In the genomic region with DNA sequence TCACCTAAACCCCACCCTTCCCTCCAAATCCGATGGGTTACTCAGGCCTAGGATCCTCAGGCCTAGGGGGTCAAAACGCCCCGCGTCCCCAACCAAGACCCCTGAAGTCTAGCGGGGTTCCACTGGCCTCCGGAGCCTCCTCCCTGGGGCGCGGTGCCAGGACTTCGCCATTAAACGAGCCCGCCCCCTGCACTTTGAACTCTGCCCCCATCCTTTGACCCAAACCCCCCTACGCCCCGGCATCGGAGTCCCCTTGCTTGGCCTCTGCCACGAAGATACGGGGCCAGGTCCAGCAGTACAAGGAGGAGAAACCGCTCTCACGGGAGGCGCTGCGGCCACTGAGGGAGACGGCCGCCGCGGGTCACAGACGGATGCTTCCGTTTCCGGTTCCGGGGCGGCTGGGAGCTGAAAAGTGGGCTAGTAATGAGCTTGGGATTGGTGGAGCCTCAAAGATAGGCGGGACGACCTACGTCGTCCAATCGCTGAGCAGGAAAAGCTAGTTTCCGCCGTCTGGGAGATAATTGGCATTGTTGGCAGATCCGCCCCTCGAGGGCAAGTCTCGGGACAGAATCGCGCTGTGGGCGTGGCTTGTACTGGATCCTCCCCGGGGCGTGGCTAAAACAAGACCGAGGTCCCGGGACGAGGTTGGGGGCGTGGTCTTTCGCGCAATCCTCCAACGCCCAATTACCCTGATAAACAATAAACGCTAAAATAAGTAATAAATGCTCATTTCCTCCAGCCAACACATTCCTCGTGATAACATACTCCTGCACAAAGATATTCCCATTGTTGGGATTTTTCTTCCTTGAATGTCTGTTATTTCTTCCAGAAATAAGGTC, we compare ENCODE assay signal across 8 cellular contexts. TPM values are rescaled to one million over a fixed set of nuclear protein-coding genes. Genes with fewer than 3 reads are reported as not detected.
A peak's percentile ranks its signal among the peaks of the same experiment; 100 is the strongest.
DNase-seq lines count a peak whose midpoint lies in the region; ATAC-seq, FAIRE-seq and TF ChIP-seq lines count a peak whose summit lies in the region.

No MANE protein-coding gene starts in this region.

- ATAC-seq in HG03175 (IDR thresholded peaks at IDR 0.05; ENCODE audit: unreplicated experiment) (peak; percentile 95), activated B cell treated with CpG ODN at 0.5 μM for 24 hours (ENCODE audit: low read depth) (peak; percentile 93)

- TF ChIP-seq CTCF in activated B cell treated with CpG ODN at 0.5 μM for 24 hours (IDR thresholded peaks at IDR 0.05), result no peak

- H3K9me3 ChIP-seq in small intestine (ENCODE audit: control insufficient read depth, low read depth), result no peaks in the 10 kb centered on the region

- intact Hi-C loops in activated B cell treated with CpG ODN at 0.5 μM for 24 hours (cut with micrococcal nuclease), result loop anchor here (1.0 to 10.0 kb wide), 12 partner anchors 27 to 554 kb away; partner anchors contain the start of genes DOHH, FZR1, NCLN and SGTA

- H3K27ac Mint-ChIP-seq in activated B cell treated with CpG ODN at 0.5 μM for 24 hours, result peak overlapping the region; percentile 98

- TF ChIP-seq POLR2A in GM18951 (IDR thresholded peaks at IDR 0.05; ENCODE audit: extremely low read depth, insufficient read depth, insufficient read length), result peak; percentile 96

- 0% methylated on average over 46 to 53 of the region's 53 CpGs for WGBS in small intestine, 3 donors

- H3K9me3 Mint-ChIP-seq in activated B cell treated with CpG ODN at 0.5 μM for 24 hours, result no peaks in the 10 kb centered on the region

- no peaks in the 10 kb centered on the region for H3K36me3 ChIP-seq in small intestine (ENCODE audit: control insufficient read depth in 2 of 2, insufficient read depth in 2 of 2, low read length in 2 of 2)

- peaks cover 11% of the 10 kb centered on the region for H3K36me3 Mint-ChIP-seq in activated B cell treated with CpG ODN at 0.5 μM for 24 hours (ENCODE audit: low read depth)

- POLR2A ChIA-PET in activated B cell treated with CpG ODN at 0.5 μM for 24 hours (lab: Charles Lee), result interaction anchor here (0.6 to 2.4 kb wide), 27 partner anchors 9 to 1681 kb away, joined by 3 to 25 read pairs (median 5); partner anchors contain the start of genes CIRBP, NCLN, SGTA and TLE5

- CTCF ChIA-PET in activated B cell treated with CpG ODN at 0.5 μM for 24 hours (lab: Charles Lee), result interaction anchor here (0.5 to 3.4 kb wide), 17 partner anchors 10 to 1121 kb away, joined by 3 to 41 read pairs (median 3); partner anchors contain the start of gene TLE6

- H3K4me3 Mint-ChIP-seq in activated B cell treated with CpG ODN at 0.5 μM for 24 hours, result peak overlapping the region; percentile 98

- H3K27ac ChIP-seq in caudate nucleus (ENCODE audit: low read depth, low read length), result peak overlapping the region; percentile 98
- peak overlapping the region; percentile 87 to 97 for H3K27ac ChIP-seq in small intestine (ENCODE audit: low read depth in 1 of 2, low read length in 1 of 2)

- H3K27me3 Mint-ChIP-seq in activated B cell treated with CpG ODN at 0.5 μM for 24 hours, result no peaks in the 10 kb centered on the region

- H3K4me1 ChIP-seq in small intestine (ENCODE audit: control insufficient read depth in 2 of 2, insufficient read depth in 1 of 2, low read depth in 1 of 2, low read length in 1 of 2), result peaks cover 0 to 6% of the 10 kb centered on the region in 2 donors

- H3K27me3 ChIP-seq in small intestine (ENCODE audit: control insufficient read depth in 2 of 2, insufficient read depth in 2 of 2, low read length in 2 of 2), result no peaks in the 10 kb centered on the region

- in situ Hi-C loops in GM18951 (cut with MboI; ENCODE audit: low sequenced_read_pairs, unreplicated experiment), result loop anchor here (10.0 kb wide), 1 partner anchor 154 kb away; no protein-coding TSS in a partner anchor

- H3K4me3 ChIP-seq in small intestine (ENCODE audit: low read depth in 1 of 2, low read length in 2 of 2), result peak overlapping the region; percentile 80 to 87

- DNase-seq in AG08396 (ENCODE audit: low spot score) (peak; percentile 98), NCI-H2227 treated with DMSO at 0.1 percent for 48 hours (lab: John Stamatoyannopoulos, UW) (peak; percentile 95), activated B cell treated with CpG ODN at 0.5 μM for 24 hours (peak; percentile 99), caudate nucleus (lab: John Stamatoyannopoulos, UW) (peak; percentile 70 to 100 (median 99)), iPS-NIHi7 (ENCODE audit: extremely low spot score) (peak; percentile 99), small intestine (peak; percentile 100)

- peak; percentile 64 for FAIRE-seq in small intestine (lab: Jason Lieb, UNC)

- peaks cover 20% of the 10 kb centered on the region for H3K4me1 Mint-ChIP-seq in activated B cell treated with CpG ODN at 0.5 μM for 24 hours

RNA-seq across cellular contexts. Expression of gene ZNF77, which starts 5.7 kb away (rescaled TPM):
- 5.2 and 6.7 TPM in 2 replicates for total RNA-seq in activated B cell treated with CpG ODN at 0.5 μM for 24 hours
- 1 to 10 TPM; 1.1 to 2.2 (median 1.6) TPM for polyA plus RNA-seq in small intestine

RNA-seq across cellular contexts. Expression of gene TLE6, which starts 26.9 kb away (rescaled TPM):
- total RNA-seq in activated B cell treated with CpG ODN at 0.5 μM for 24 hours, result 0.42 and 0.93 TPM in 2 replicates
- under 1 TPM in 1 of 3 donors, not detected in 2; 1.00 TPM for polyA plus RNA-seq in small intestine

RNA-seq across cellular contexts. Expression of gene ZNF57, which starts 49.8 kb away (rescaled TPM):
- total RNA-seq in activated B cell treated with CpG ODN at 0.5 μM for 24 hours, result 4.6 and 5.3 TPM in 2 replicates
- polyA plus RNA-seq in small intestine, result 10 to 100 TPM in 2 of 3 donors, 1 to 10 TPM in 1; 4.5 to 19.2 (median 14.6) TPM

Comparison
In these comparisons a context has a peak if more than half of its experiments do, and no peak if none do; other contexts are left out.
1. Peak in every context shown above with its lines: DNase-seq, ATAC-seq, H3K4me3 ChIP-seq and H3K27ac ChIP-seq.